ENCODE assay signal across 1 cellular context in genomic region chr15:41981373-41982132, GRCh38.
TF ChIP-seq lines count a peak whose summit lies in the region.

No MANE protein-coding gene starts in this region.

TF ChIP-seq in SK-N-SH, 30 proteins besides CTCF, POLR2A, EP300 and RAD21 (continued from another document):
- TF ChIP-seq ZBTB33 (IDR thresholded peaks at IDR 0.05; ENCODE audit: borderline replicate concordance, low read depth) (no peak), TCF12 (IDR thresholded peaks at IDR 0.05) (no peak), USF2 (IDR thresholded peaks at IDR 0.05; ENCODE audit: borderline replicate concordance, low read depth, low read length) (no peak)
